Comparison of ENCODE assay signal across 15 cellular contexts in genomic region chr4:182827981-182828677, GRCh38.
"Had no signal": no experiment of that assay in that cellular context is flagged by ENCODE, and none has a peak within 500 bp of the region (broad histone marks: within the 10 kb centered on the region; RNA-seq: fewer than 3 reads in every experiment).

No MANE protein-coding gene starts in this region.

- H3K4me3 Mint-ChIP-seq: activated B cell treated with CpG ODN at 0.5 μM for 24 hours; activated CD4-positive, alpha-beta T cell treated with anti-CD3 and anti-CD28 coated beads, Interleukin-2, amount 10 ng/mL, durations not matched to agents 24 days and 14 days; activated CD8-positive, alpha-beta T cell treated with anti-CD3 and anti-CD28 coated beads, Interleukin-2, amount 10 ng/mL, durations not matched to agents 7 days and 5 days; activated naive CD8-positive, alpha-beta T cell treated with anti-CD3 and anti-CD28 coated beads for 36 hours; stimulated activated effector memory CD8-positive, alpha-beta T cell treated with anti-CD3 and anti-CD28 coated beads, Interleukin-12 subunit alpha, Interleukin-12 subunit beta, amount 100 ng/mL, for 72 hours had no signal

- H3K27ac Mint-ChIP-seq: activated B cell treated with CpG ODN at 0.5 μM for 24 hours; activated CD4-positive, alpha-beta T cell treated with anti-CD3 and anti-CD28 coated beads, Interleukin-2, amount 10 ng/mL, durations not matched to agents 24 days and 14 days; activated CD8-positive, alpha-beta T cell treated with anti-CD3 and anti-CD28 coated beads, Interleukin-2, amount 10 ng/mL, durations not matched to agents 7 days and 5 days; activated naive CD8-positive, alpha-beta T cell treated with anti-CD3 and anti-CD28 coated beads for 36 hours; stimulated activated effector memory CD8-positive, alpha-beta T cell treated with anti-CD3 and anti-CD28 coated beads, Interleukin-12 subunit alpha, Interleukin-12 subunit beta, amount 100 ng/mL, for 72 hours had no signal

- H3K36me3 ChIP-seq: ovary, thoracic aorta, upper lobe of right lung had no signal

- H3K4me1 ChIP-seq: body of pancreas, upper lobe of right lung had no signal

- H3K27me3 ChIP-seq: body of pancreas, ovary, upper lobe of right lung had no signal

- H3K4me1 Mint-ChIP-seq: stimulated activated effector memory CD8-positive, alpha-beta T cell treated with anti-CD3 and anti-CD28 coated beads, Interleukin-12 subunit alpha, Interleukin-12 subunit beta, amount 100 ng/mL, for 72 hours had no signal

- H3K9me3 Mint-ChIP-seq: activated CD4-positive, alpha-beta T cell treated with anti-CD3 and anti-CD28 coated beads, Interleukin-2, amount 10 ng/mL, durations not matched to agents 24 days and 14 days; activated naive CD8-positive, alpha-beta T cell treated with anti-CD3 and anti-CD28 coated beads for 36 hours; stimulated activated effector memory CD8-positive, alpha-beta T cell treated with anti-CD3 and anti-CD28 coated beads, Interleukin-12 subunit alpha, Interleukin-12 subunit beta, amount 100 ng/mL, for 72 hours had no signal

- H3K4me3 ChIP-seq: body of pancreas, ovary, thoracic aorta, upper lobe of right lung had no signal

- DNase-seq: activated B cell treated with CpG ODN at 0.5 μM for 24 hours; activated CD4-positive, alpha-beta T cell treated with anti-CD3 and anti-CD28 coated beads, Interleukin-2, amount 10 ng/mL, durations not matched to agents 24 days and 14 days; activated CD8-positive, alpha-beta memory T cell treated with anti-CD3 and anti-CD28 coated beads, Interleukin-2, amount 50 U/mL, for 4 hours; activated CD8-positive, alpha-beta T cell treated with anti-CD3 and anti-CD28 coated beads, Interleukin-2, amount 10 ng/mL, durations not matched to agents 7 days and 5 days; activated gamma-delta T cell treated with Interleukin-2 at 50 U/mL for 16 hours; activated naive CD8-positive, alpha-beta T cell treated with anti-CD3 and anti-CD28 coated beads for 36 hours; body of pancreas; kidney glomerular epithelial cell; left ventricle myocardium superior; mesendoderm; ovary; stimulated activated CD4-positive, alpha-beta T cell treated with anti-CD3 and anti-CD28 coated beads, Interleukin-1b, Interleukin-23, amount 100 ng/mL, for 48 hours; upper lobe of right lung had no signal

- H3K27ac ChIP-seq: body of pancreas, ovary, thoracic aorta, upper lobe of right lung had no signal

- H3K36me3 Mint-ChIP-seq: activated naive CD8-positive, alpha-beta T cell treated with anti-CD3 and anti-CD28 coated beads for 36 hours; stimulated activated effector memory CD8-positive, alpha-beta T cell treated with anti-CD3 and anti-CD28 coated beads, Interleukin-12 subunit alpha, Interleukin-12 subunit beta, amount 100 ng/mL, for 72 hours had no signal

- H3K9me3 ChIP-seq: ovary, thoracic aorta, upper lobe of right lung had no signal
